14 cellular contexts compared by ENCODE assay signal in the genomic region with DNA sequence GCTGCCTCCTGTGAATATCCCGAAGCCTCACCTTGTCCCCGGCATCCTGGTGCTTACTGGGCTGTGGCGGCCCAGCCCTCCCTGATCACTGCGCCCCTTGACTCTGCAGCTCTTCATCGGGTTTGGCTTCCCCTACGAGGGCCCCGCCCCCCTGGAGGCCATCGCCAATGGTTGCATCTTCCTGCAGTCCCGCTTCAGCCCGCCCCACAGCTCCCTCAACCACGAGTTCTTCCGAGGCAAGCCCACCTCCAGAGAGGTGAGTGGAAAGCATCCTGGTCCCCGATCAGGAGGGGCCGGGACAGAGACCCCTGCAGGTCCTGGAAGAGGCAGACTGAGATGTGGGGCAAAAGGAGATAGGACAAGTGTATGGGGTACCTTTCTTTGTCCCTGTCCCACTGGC.
DNase-seq lines count a peak whose midpoint lies in the region; ATAC-seq, FAIRE-seq and TF ChIP-seq lines count a peak whose summit lies in the region.
"Had no signal": no experiment of that assay in that cellular context is flagged by ENCODE, and none has a peak within 500 bp of the region (broad histone marks: within the 10 kb centered on the region; RNA-seq: fewer than 3 reads in every experiment).

No MANE protein-coding gene starts in this region.

- peaks cover 4% of the 10 kb centered on the region; the same call in 1 of the 2 replicates for H3K23me2 ChIP-seq in H1 (ENCODE audit: low read depth, low read length)

- H4K8ac ChIP-seq in H1 (ENCODE audit: extremely low read depth, insufficient read depth, low read length) (no peak overlapping the region), neuronal stem cell (ENCODE audit: low read depth, low read length) (no peak overlapping the region)

- no peaks in the 10 kb centered on the region for H3K36me3 ChIP-seq in GM23338 (ENCODE audit: insufficient read depth)
- H3K36me3 ChIP-seq in H1 (ENCODE audit: control insufficient read depth in 2 of 4, insufficient read depth in 4 of 4, low read length in 3 of 4), result no peaks in the 10 kb centered on the region; a peak in 1 of 8 replicates
- H3K36me3 ChIP-seq in neuronal stem cell (replicated peaks in 1 of 2; ENCODE audit: control insufficient read depth in 2 of 2, insufficient read depth in 2 of 2, low read length in 2 of 2), result peaks cover 2 to 68% of the 10 kb centered on the region in 2 donors

- TF ChIP-seq CTCF in GM23338 (conservative IDR thresholded peaks at IDR 0.05; ENCODE audit: low read depth in 2 of 2) (no peak), H1 (IDR thresholded peaks at IDR 0.05; ENCODE audit: control extremely low read depth in 1 of 3, insufficient read depth in 1 of 3, low read depth in 1 of 3, low read length in 3 of 3) (peak in 1 of 3 experiments; percentile 7; a peak in 2 of 4 replicates)

- H2BK5ac ChIP-seq in H1 (ENCODE audit: low read depth, low read length), result no peak overlapping the region
- no peak overlapping the region for H2BK5ac ChIP-seq in neuronal stem cell (ENCODE audit: low read length)

- no peak for TF ChIP-seq EP300 in H1 (IDR thresholded peaks at IDR 0.05; ENCODE audit: borderline replicate concordance in 1 of 2, low read depth in 2 of 2, low read length in 2 of 2)

- H3K4me1 Mint-ChIP-seq in GM23338, result peaks cover 28% of the 10 kb centered on the region
- H3K4me1 Mint-ChIP-seq: CD8-positive, alpha-beta memory T cell had no signal

- H3K36me3 Mint-ChIP-seq in GM23338 (ENCODE audit: low read depth), result peaks cover 10% of the 10 kb centered on the region; the same call in 2 of the 3 replicates
- H3K36me3 Mint-ChIP-seq: CD8-positive, alpha-beta memory T cell had no signal

- H3F3A ChIP-seq in GM23338 (replicated peaks; ENCODE audit: low read depth), result no peaks in the 10 kb centered on the region

- H2AK5ac ChIP-seq in H1 (ENCODE audit: low read depth, low read length) (no peak overlapping the region), neuronal stem cell (ENCODE audit: low read depth, low read length) (peak overlapping the region; percentile 23)

- POLR2A ChIA-PET in H1 (lab: Charles Lee; ENCODE audit: partially characterized antibody), result interaction anchor here (2.0 kb wide), 1 partner anchor 29 kb away, joined by 7 read pairs; no protein-coding TSS in a partner anchor

- no peak overlapping the region for H4K5ac ChIP-seq in H1 (ENCODE audit: insufficient read length, low read depth, low read length)

- peak in 1 of 2 experiments; percentile 9; a peak in 1 of 4 replicates for TF ChIP-seq RAD21 in H1 (IDR thresholded peaks at IDR 0.05 in 1 of 2, conservative IDR thresholded peaks at IDR 0.05 in 1 of 2; ENCODE audit: low read depth in 2 of 2, low read length in 2 of 2)

- H3K27ac ChIP-seq in GM23338 (ENCODE audit: low read depth) (no peak overlapping the region), H1 (ENCODE audit: low read depth, low read length) (no peak overlapping the region), neuronal stem cell (replicated peaks; ENCODE audit: low read length) (no peak overlapping the region)
- H3K27ac ChIP-seq: BLaER1, HL-60 had no signal

- H3K27me3 ChIP-seq in GM23338 (ENCODE audit: insufficient read depth) (no peaks in the 10 kb centered on the region), H1 (replicated peaks in 1 of 4; ENCODE audit: control insufficient read depth in 3 of 4, extremely low read depth in 1 of 4, insufficient read depth in 3 of 4, low read length in 3 of 4) (no peaks in the 10 kb centered on the region), neuronal stem cell (ENCODE audit: control insufficient read depth in 3 of 3, insufficient read depth in 3 of 3, low read depth in 1 of 3, low read length in 3 of 3) (no peaks in the 10 kb centered on the region)
- H3K27me3 ChIP-seq: BLaER1 had no signal

- no peak overlapping the region for H3K9ac ChIP-seq in H1 (replicated peaks in 1 of 4; ENCODE audit: extremely low read depth in 1 of 4, low read depth in 3 of 4, low read length in 3 of 4)
- no peak overlapping the region for H3K9ac ChIP-seq in neuronal stem cell (ENCODE audit: low read depth, low read length, poor library complexity)
- H3K9ac ChIP-seq: BLaER1 had no signal

- H2BK12ac ChIP-seq in H1 (ENCODE audit: low read depth, low read length) (no peak overlapping the region), neuronal stem cell (ENCODE audit: low read length) (no peak overlapping the region)

- H3K4me2 ChIP-seq in GM23338, result peak overlapping the region; percentile 61
- no peak overlapping the region; a peak in 1 of 4 replicates for H3K4me2 ChIP-seq in H1 (ENCODE audit: insufficient read depth in 1 of 2, low read depth in 2 of 2, low read length in 2 of 2)
- no peak overlapping the region for H3K4me2 ChIP-seq in neuronal stem cell (ENCODE audit: insufficient read depth, low read length, poor library complexity, severe bottlenecking)
- H3K4me2 ChIP-seq: BLaER1 had no signal

- peak; percentile 87 for ATAC-seq in GM23338
- no peak for ATAC-seq in GM21381 (IDR thresholded peaks at IDR 0.05; ENCODE audit: unreplicated experiment)

- H3K4me3 Mint-ChIP-seq in GM23338, result no peak overlapping the region
- H3K4me3 Mint-ChIP-seq: CD8-positive, alpha-beta memory T cell had no signal

- H3K4me3 ChIP-seq in GM23338 (no peak overlapping the region), H1 (ENCODE audit: extremely low read depth in 1 of 4, insufficient read depth in 2 of 4, low read depth in 3 of 4, low read length in 4 of 4) (no peak overlapping the region), neuronal stem cell (ENCODE audit: low read length in 2 of 2) (no peak overlapping the region)
- H3K4me3 ChIP-seq: BLaER1 had no signal

- no peaks in the 10 kb centered on the region; the same call in 1 of the 2 replicates for H3K9me2 ChIP-seq in GM23338 (ENCODE audit: insufficient read depth)

- H4K20me1 ChIP-seq in GM23338 (replicated peaks; ENCODE audit: insufficient read depth) (no peaks in the 10 kb centered on the region), H1 (replicated peaks in 1 of 2; ENCODE audit: control insufficient read depth in 1 of 2, insufficient read depth in 2 of 2, low read length in 2 of 2) (peaks cover 0 to 3% of the 10 kb centered on the region in 2 experiments)

- peaks cover 4% of the 10 kb centered on the region for H3K27me3 Mint-ChIP-seq in GM23338 (ENCODE audit: insufficient read depth, low read depth, poor library complexity)

- H3K79me1 ChIP-seq in H1 (ENCODE audit: low read depth, low read length) (no peaks in the 10 kb centered on the region), neuronal stem cell (ENCODE audit: low read depth, low read length) (no peaks in the 10 kb centered on the region)

- no peak for FAIRE-seq in H1 (lab: Jason Lieb, UNC)

- DNase-seq in GM23338 (ENCODE audit: low spot score), result peak; percentile 86
- peak; percentile 9 to 83 for DNase-seq in H1 (ENCODE audit: low read depth in 1 of 2, low spot score in 2 of 2)
- DNase-seq in iPS-NIHi11 (ENCODE audit: low spot score), result peak; percentile 60
- no peak for DNase-seq in neuronal stem cell (ENCODE audit: low spot score)
- no peak for DNase-seq in mesenteric fat pad (ENCODE audit: low spot score)
- DNase-seq in activated CD8-positive, alpha-beta memory T cell treated with anti-CD3 and anti-CD28 coated beads, Interleukin-2, amount 50 U/mL, for 48 hours, result no peak
- DNase-seq: 8988T; AML-193; CD8-positive, alpha-beta memory T cell; DMS53 had no signal

- H3K9me3 ChIP-seq in H1 (ENCODE audit: insufficient read depth in 2 of 2, low read depth in 1 of 2, low read length in 1 of 2) (no peaks in the 10 kb centered on the region), neuronal stem cell (replicated peaks in 1 of 2; ENCODE audit: control insufficient read depth in 2 of 2, insufficient read depth in 1 of 2, low read depth in 1 of 2, low read length in 2 of 2) (no peaks in the 10 kb centered on the region)
- H3K9me3 ChIP-seq: BLaER1, Caco-2 had no signal

- no peak overlapping the region for H3K14ac ChIP-seq in H1 (ENCODE audit: insufficient read length)
- no peak overlapping the region for H3K14ac ChIP-seq in neuronal stem cell (ENCODE audit: low read length)

- H3K4me1 ChIP-seq in GM23338 (ENCODE audit: insufficient read depth), result peaks cover 14% of the 10 kb centered on the region
- H3K4me1 ChIP-seq in H1 (replicated peaks in 1 of 4; ENCODE audit: control insufficient read depth in 3 of 4, insufficient read depth in 4 of 4, low read length in 3 of 4), result peaks cover 0 to 18% (median 8%) of the 10 kb centered on the region in 4 experiments; a peak in 4 of 7 replicates
- H3K4me1 ChIP-seq in neuronal stem cell (ENCODE audit: control insufficient read depth in 2 of 2, insufficient read depth in 1 of 2, low read depth in 1 of 2, low read length in 2 of 2), result peaks cover 0 to 4% of the 10 kb centered on the region in 2 donors
- H3K4me1 ChIP-seq: BLaER1, Caco-2 had no signal

- 60% methylated on average over 14 of the region's 14 CpGs; no CpG with 5 or more reads in 1 of the 2 experiments for WGBS in H1 (ENCODE audit: extremely low coverage in 1 of 2, insufficient coverage in 1 of 2, insufficient read length in 1 of 2, insufficient replicate concordance in 2 of 2, low coverage in 1 of 2, low lambda C conversion rate in 2 of 2, missing lambda C conversion rate in 1 of 2), 2 experiments
- no CpG with 5 or more reads among the region's 14 CpGs for WGBS in neuronal stem cell (ENCODE audit: extremely low coverage in 2 of 2, insufficient read length in 2 of 2, insufficient replicate concordance in 1 of 2), 2 donors

- H3K27ac Mint-ChIP-seq in GM23338, result no peak overlapping the region

- CTCF ChIA-PET in H1 (lab: Charles Lee; ENCODE audit: partially characterized antibody), result interaction anchor here (0.6 to 2.4 kb wide), 27 partner anchors 10 to 431 kb away, joined by 3 to 14 read pairs (median 4); a partner anchor contains a TSS

- no peak overlapping the region for H2BK120ac ChIP-seq in H1 (replicated peaks; ENCODE audit: low read depth, low read length)
- H2BK120ac ChIP-seq in neuronal stem cell (ENCODE audit: low read depth, low read length), result peak overlapping the region; percentile 40

- H3K4ac ChIP-seq in H1 (replicated peaks; ENCODE audit: insufficient read length, low read depth, low read length) (peak overlapping the region; percentile 16), neuronal stem cell (ENCODE audit: low read length) (no peak overlapping the region)

- H3K18ac ChIP-seq in H1 (ENCODE audit: extremely low read depth, low read length) (no peak overlapping the region), neuronal stem cell (ENCODE audit: low read length) (peak overlapping the region; percentile 68)

- H2AFZ ChIP-seq in GM23338, result peak overlapping the region; percentile 91; the same call in 1 of the 2 replicates
- 0 out of 2 replicates have a peak overlapping the region, but pooled peaks have one; percentile 52 for H2AFZ ChIP-seq in H1 (ENCODE audit: low read length)
- H2AFZ ChIP-seq in neuronal stem cell (ENCODE audit: low read length), result no peak overlapping the region

- H2BK15ac ChIP-seq in H1 (ENCODE audit: low read length) (peak overlapping the region; percentile 95; the same call in 1 of the 2 replicates), neuronal stem cell (ENCODE audit: low read length) (no peak overlapping the region)

- no peaks in the 10 kb centered on the region for H3K9me3 Mint-ChIP-seq in GM23338
- H3K9me3 Mint-ChIP-seq: CD8-positive, alpha-beta memory T cell had no signal

- no peak overlapping the region for H2BK20ac ChIP-seq in H1 (ENCODE audit: low read length)

- H3K23ac ChIP-seq in H1 (ENCODE audit: insufficient read length) (no peak overlapping the region), neuronal stem cell (ENCODE audit: low read depth, low read length, poor library complexity) (peak overlapping the region; percentile 49)

- H3K79me2 ChIP-seq in GM23338 (replicated peaks; ENCODE audit: insufficient read depth) (no peaks in the 10 kb centered on the region), H1 (ENCODE audit: control insufficient read depth in 1 of 2, insufficient read depth in 2 of 2, low read length in 2 of 2) (no peaks in the 10 kb centered on the region)

- H4K91ac ChIP-seq in H1 (replicated peaks; ENCODE audit: insufficient read length, low read length), result no peak overlapping the region
- peak overlapping the region; percentile 64 for H4K91ac ChIP-seq in neuronal stem cell (ENCODE audit: low read depth, low read length, poor library complexity)

- H3K56ac ChIP-seq in H1 (replicated peaks; ENCODE audit: insufficient read length, low read depth, low read length), result no peak overlapping the region

- no peak for TF ChIP-seq POLR2A in H1 (IDR thresholded peaks at IDR 0.05; ENCODE audit: control extremely low read depth in 1 of 2, low read depth in 2 of 2, low read length in 2 of 2)

Comparison
In these comparisons a context has a peak if more than half of its experiments do, and no peak if none do; other contexts are left out.
1. DNase-seq: peak in GM23338 (single experiment), H1 (2 of 2) and iPS-NIHi11 (single experiment); none in neuronal stem cell (single experiment), mesenteric fat pad (single experiment) and activated CD8-positive, alpha-beta memory T cell treated with anti-CD3 and anti-CD28 coated beads, Interleukin-2, amount 50 U/mL, for 48 hours (single experiment).